22 cellular contexts compared by ENCODE assay signal in genomic region chr5:147671365-147671764, GRCh38.
"Had no signal": no experiment of that assay in that cellular context is flagged by ENCODE, and none has a peak within 500 bp of the region (broad histone marks: within the 10 kb centered on the region; RNA-seq: fewer than 3 reads in every experiment).

No MANE protein-coding gene starts in this region.

- H3K4me3 ChIP-seq: MG63 had no signal

- H3K36me3 ChIP-seq: MG63 had no signal

- ATAC-seq: activated naive CD4-positive, alpha-beta T cell treated with anti-CD3 and anti-CD28 coated beads, Interleukin-2, amount 50 U/mL, for 72 hours; activated naive CD8-positive, alpha-beta T cell treated with anti-CD3 and anti-CD28 coated beads, Interleukin-2, amount 50 U/mL, for 24 hours; activated T-cell treated with anti-CD3 and anti-CD28 coated beads, Interleukin-2, amount 50 U/mL, for 4 hours; PC-3 had no signal

- FAIRE-seq: astrocyte, RCC 7860 had no signal

- H3K9me3 ChIP-seq: MG63 had no signal

- DNase-seq: activated CD4-positive, alpha-beta memory T cell treated with anti-CD3 and anti-CD28 coated beads for 36 hours; activated CD4-positive, alpha-beta T cell treated with anti-CD3 and anti-CD28 coated beads, Interleukin-2, amount 10 ng/mL, durations not matched to agents 7 days and 5 days; activated CD4-positive, CD25-positive, alpha-beta regulatory T cell; activated CD8-positive, alpha-beta memory T cell treated with anti-CD3 and anti-CD28 coated beads for 24 hours; activated effector memory CD4-positive, alpha-beta T cell treated with anti-CD3 and anti-CD28 coated beads, Interleukin-2, amount 50 U/mL, for 16 hours; activated naive CD4-positive, alpha-beta T cell treated with Interleukin-2 at 50 U/mL for 16 hours; activated naive CD8-positive, alpha-beta T cell treated with anti-CD3 and anti-CD28 coated beads, Interleukin-2, amount 50 U/mL, for 24 hours; activated T-cell treated with anti-CD3 and anti-CD28 coated beads, Interleukin-2, amount 50 U/mL, for 4 hours; amygdala; MG63; NCI-H1105; NCI-H1436 treated with DMSO at 0.1 percent for 48 hours; NCI-H187 treated with DMSO at 0.1 percent for 48 hours; NCI-H2081 treated with DMSO at 0.1 percent for 48 hours; NCI-H446; NCI-H524; PC-3; SHP77 treated with DMSO at 0.1 percent for 48 hours; T-helper 9 cell had no signal
